8 cellular contexts compared by ENCODE assay signal in the genomic region with DNA sequence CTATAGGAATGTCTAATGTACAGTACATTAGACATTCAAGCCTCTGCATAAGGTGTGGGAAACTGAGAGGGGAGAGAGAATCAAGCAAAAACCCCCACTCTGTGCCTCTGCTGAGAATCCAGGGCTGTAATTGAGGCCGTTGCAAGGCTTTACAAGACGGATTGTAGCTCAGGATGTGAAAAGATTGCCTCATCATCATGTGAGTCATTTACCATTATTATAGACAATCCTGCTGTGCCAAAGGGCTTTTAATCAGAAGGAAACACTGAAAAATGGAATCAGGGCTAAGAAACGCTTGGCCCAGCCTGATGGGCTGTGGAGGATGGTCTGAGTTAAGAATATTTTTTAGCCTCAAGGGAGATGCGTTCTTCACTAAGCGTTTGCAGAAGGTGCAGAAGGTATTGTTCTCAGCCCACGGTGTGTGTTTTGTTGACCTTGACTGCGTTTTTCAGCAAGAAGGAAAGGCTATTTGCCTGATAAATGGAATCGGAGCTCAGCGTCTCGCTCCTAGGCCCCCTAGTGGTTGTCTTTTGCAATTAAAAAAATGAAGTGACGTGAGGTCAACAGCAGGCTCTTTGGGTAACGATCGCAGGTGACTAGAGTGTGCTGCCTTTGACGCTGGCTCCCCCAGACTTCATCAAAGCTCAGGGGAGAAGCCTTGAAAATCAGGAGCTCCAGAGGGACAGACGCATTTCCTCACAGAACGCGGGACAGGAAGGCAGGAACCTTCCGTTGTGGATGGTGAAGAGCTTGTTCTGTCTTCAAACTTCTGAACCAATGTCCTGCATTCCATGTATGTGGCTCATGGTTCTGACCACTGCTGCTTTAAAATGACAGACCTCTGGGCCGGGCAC. TPM values are rescaled to one million over a fixed set of nuclear protein-coding genes. Genes with fewer than 3 reads are reported as not detected.
DNase-seq lines count a peak whose midpoint lies in the region; ATAC-seq and TF ChIP-seq lines count a peak whose summit lies in the region.

No MANE protein-coding gene starts in this region.

- no peaks in the 10 kb centered on the region for H3K36me3 Mint-ChIP-seq in CD4-positive, CD25-positive, alpha-beta regulatory T cell
- H3K36me3 Mint-ChIP-seq in glutamatergic neuron (ENCODE audit: unreplicated experiment) = no peaks in the 10 kb centered on the region

- DNase-seq in CD4-positive, CD25-positive, alpha-beta regulatory T cell = peak; percentile 51 to 89 (median 81)
- DNase-seq in activated gamma-delta T cell treated with anti-CD3 and anti-CD28 coated beads, Interleukin-2, amount 50 U/mL, for 16 hours (ENCODE audit: low read depth) = peak; percentile 37
- DNase-seq in glutamatergic neuron = peak; percentile 46
- DNase-seq in prostate gland (ENCODE audit: low spot score) = peak; percentile 34
- no peak for DNase-seq in C1 segment of cervical spinal cord (lab: John Stamatoyannopoulos, UW)
- no peak for DNase-seq in NCI-H82 (lab: John Stamatoyannopoulos, UW)

- no peaks in the 10 kb centered on the region for H3K9me2 ChIP-seq in Loucy (replicated peaks; ENCODE audit: low read depth, low read length)

- H3K27me3 ChIP-seq in CD4-positive, CD25-positive, alpha-beta regulatory T cell (ENCODE audit: control insufficient read depth, insufficient read depth, low read length) = no peaks in the 10 kb centered on the region
- H3K27me3 ChIP-seq in Loucy (ENCODE audit: insufficient read depth, low read length, poor library complexity, severe bottlenecking) (no peaks in the 10 kb centered on the region), prostate gland (replicated peaks; ENCODE audit: insufficient read depth) (no peaks in the 10 kb centered on the region)

- H4K20me1 ChIP-seq in Loucy (ENCODE audit: insufficient read depth, low read length, poor library complexity, severe bottlenecking) = no peaks in the 10 kb centered on the region

- peaks cover 28% of the 10 kb centered on the region for H3K4me1 ChIP-seq in CD4-positive, CD25-positive, alpha-beta regulatory T cell (ENCODE audit: control insufficient read depth, insufficient read depth, low read length, poor library complexity, severe bottlenecking)
- H3K4me1 ChIP-seq in Loucy (ENCODE audit: insufficient read depth, low read length, poor library complexity, severe bottlenecking) (peaks cover 42% of the 10 kb centered on the region), prostate gland (replicated peaks) (no peaks in the 10 kb centered on the region)

- H3K27me3 Mint-ChIP-seq in CD4-positive, CD25-positive, alpha-beta regulatory T cell = no peaks in the 10 kb centered on the region
- peaks cover 4% of the 10 kb centered on the region for H3K27me3 Mint-ChIP-seq in glutamatergic neuron (ENCODE audit: unreplicated experiment)

- WGBS in prostate gland = 7% methylated on average over 19 of the region's 19 CpGs

- H2AFZ ChIP-seq in Loucy (ENCODE audit: low read length) = peak overlapping the region; percentile 80

- H3K79me2 ChIP-seq in Loucy (ENCODE audit: insufficient read depth, low read length) = peaks cover 13% of the 10 kb centered on the region; the same call in 1 of the 2 replicates

- H3K4me2 ChIP-seq in Loucy (ENCODE audit: low read depth, low read length, poor library complexity, severe bottlenecking) = peak overlapping the region; percentile 72

- peak; percentile 89 for TF ChIP-seq CTCF in Loucy (conservative IDR thresholded peaks at IDR 0.05; ENCODE audit: low read length)
- TF ChIP-seq CTCF in glutamatergic neuron (IDR thresholded peaks at IDR 0.05; ENCODE audit: partially characterized antibody, unreplicated experiment) = peak; percentile 93
- TF ChIP-seq CTCF in prostate gland (IDR thresholded peaks at IDR 0.05) = peak; percentile 71 to 86 (median 74)

- peak overlapping the region; percentile 73 for H3K4me3 ChIP-seq in CD4-positive, CD25-positive, alpha-beta regulatory T cell (ENCODE audit: low read depth, low read length)
- H3K4me3 ChIP-seq in Loucy (ENCODE audit: low read length, poor library complexity, severe bottlenecking) (peak overlapping the region; percentile 60), prostate gland (peak overlapping the region; percentile 0 to 5)

- H3K36me3 ChIP-seq in CD4-positive, CD25-positive, alpha-beta regulatory T cell (ENCODE audit: control insufficient read depth, insufficient read depth, low read length) = no peaks in the 10 kb centered on the region
- H3K36me3 ChIP-seq in Loucy (ENCODE audit: insufficient read depth, low read length) = no peaks in the 10 kb centered on the region
- H3K36me3 ChIP-seq in prostate gland = no peaks in the 10 kb centered on the region

- intact Hi-C loops in prostate gland (cut with DNase I) = loop anchor here (10.0 kb wide), 1 partner anchor 852 kb away; no protein-coding TSS in a partner anchor

- peak overlapping the region; percentile 56 for H3K9ac ChIP-seq in Loucy (ENCODE audit: low read depth, low read length, poor library complexity, severe bottlenecking)

- H3K4me1 Mint-ChIP-seq in CD4-positive, CD25-positive, alpha-beta regulatory T cell = peaks cover 14 to 53% (median 30%) of the 10 kb centered on the region in 4 donors
- peaks cover 7% of the 10 kb centered on the region for H3K4me1 Mint-ChIP-seq in glutamatergic neuron (ENCODE audit: low read depth, unreplicated experiment)

- H3K9me3 ChIP-seq in CD4-positive, CD25-positive, alpha-beta regulatory T cell (ENCODE audit: control insufficient read depth in 2 of 2, low read length in 2 of 2) = no peaks in the 10 kb centered on the region
- H3K9me3 ChIP-seq in Loucy (ENCODE audit: insufficient read depth, low read depth, low read length) (no peaks in the 10 kb centered on the region), prostate gland (no peaks in the 10 kb centered on the region)

- H3K9me3 Mint-ChIP-seq in CD4-positive, CD25-positive, alpha-beta regulatory T cell = no peaks in the 10 kb centered on the region
- peaks cover 7% of the 10 kb centered on the region for H3K9me3 Mint-ChIP-seq in glutamatergic neuron (ENCODE audit: unreplicated experiment)

- H3K27ac ChIP-seq in CD4-positive, CD25-positive, alpha-beta regulatory T cell (ENCODE audit: insufficient read depth, low read length, poor library complexity, severe bottlenecking) = peak overlapping the region; percentile 94
- H3K27ac ChIP-seq in prostate gland = peak overlapping the region; percentile 39 to 65

- peak overlapping the region; percentile 96 to 99 (median 98) for H3K27ac Mint-ChIP-seq in CD4-positive, CD25-positive, alpha-beta regulatory T cell
- peak overlapping the region; percentile 73 for H3K27ac Mint-ChIP-seq in glutamatergic neuron (ENCODE audit: unreplicated experiment)

- no peak for TF ChIP-seq POLR2A in prostate gland (IDR thresholded peaks at IDR 0.05)

- ATAC-seq in CD4-positive, CD25-positive, alpha-beta regulatory T cell (ENCODE audit: low read depth in 2 of 2) = peak; percentile 65 to 70
- peak; percentile 49 for ATAC-seq in GM21526 (IDR thresholded peaks at IDR 0.05; ENCODE audit: low FRiP score, unreplicated experiment)

- H3F3A ChIP-seq in Loucy (ENCODE audit: low read depth) = peaks cover 13% of the 10 kb centered on the region

- H3K4me3 Mint-ChIP-seq in CD4-positive, CD25-positive, alpha-beta regulatory T cell = peak overlapping the region; percentile 80 to 89 (median 88)
- peak overlapping the region; percentile 59 for H3K4me3 Mint-ChIP-seq in glutamatergic neuron (ENCODE audit: unreplicated experiment)

RNA-seq across cellular contexts. Expression of a gene that starts 18.1 kb away (rescaled TPM):
- not detected for total RNA-seq in CD4-positive, CD25-positive, alpha-beta regulatory T cell
- under 1 TPM; 0.13 to 0.69 (median 0.37) TPM for polyA plus RNA-seq in CD4-positive, CD25-positive, alpha-beta regulatory T cell
- not detected for total RNA-seq in glutamatergic neuron (ENCODE audit: unreplicated experiment)
- not detected for total RNA-seq in prostate gland

Comparison
In these comparisons a context has a peak if more than half of its experiments do, and no peak if none do; other contexts are left out.
1. DNase-seq: peak in CD4-positive, CD25-positive, alpha-beta regulatory T cell (3 of 3), activated gamma-delta T cell treated with anti-CD3 and anti-CD28 coated beads, Interleukin-2, amount 50 U/mL, for 16 hours (single experiment), glutamatergic neuron (single experiment) and prostate gland (single experiment); none in C1 segment of cervical spinal cord (0 of 14) and NCI-H82 (single experiment).
2. H3K4me3 ChIP-seq: peak in every context shown above with its lines; median percentile 73 in CD4-positive, CD25-positive, alpha-beta regulatory T cell; 60 in Loucy; 2 in prostate gland.
3. Peak in every context shown above with its lines, with median percentiles within 50 percentile points of each other: CTCF ChIP-seq.